Comparison of ENCODE assay signal across 20 cellular contexts in the genomic region with DNA sequence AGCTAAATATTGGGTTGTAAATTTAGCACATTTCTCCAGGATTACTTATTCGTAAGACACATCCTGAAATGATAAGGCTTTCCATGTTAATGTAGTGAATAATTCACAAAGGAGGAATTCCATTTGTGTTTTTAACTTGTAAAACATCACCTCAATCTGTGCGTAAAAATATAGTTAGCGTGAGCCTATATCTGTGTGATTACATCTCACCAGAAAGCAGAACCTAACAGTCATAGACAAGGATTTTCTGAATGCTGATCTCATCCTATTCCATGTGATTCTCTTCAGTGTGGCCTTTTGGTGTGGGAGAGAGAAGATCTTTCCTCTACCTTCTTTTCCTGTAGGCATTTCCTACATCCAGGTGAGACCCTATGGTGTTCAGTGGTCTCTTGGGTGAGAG.
DNase-seq lines count a peak whose midpoint lies in the region; ATAC-seq, FAIRE-seq and TF ChIP-seq lines count a peak whose summit lies in the region.
"Had no signal": no experiment of that assay in that cellular context is flagged by ENCODE, and none has a peak within 500 bp of the region (broad histone marks: within the 10 kb centered on the region; RNA-seq: fewer than 3 reads in every experiment).

No MANE protein-coding gene starts in this region.

- peaks cover 24% of the 10 kb centered on the region for H3K4me1 ChIP-seq in smooth muscle cell (ENCODE audit: low read depth)

- H3K27me3 ChIP-seq in AG04450 (ENCODE audit: control insufficient read depth, insufficient read depth, low read length) (no peaks in the 10 kb centered on the region), SU-DHL-6 (ENCODE audit: low read length) (no peaks in the 10 kb centered on the region), smooth muscle cell (ENCODE audit: low read depth) (no peaks in the 10 kb centered on the region)

- peaks cover 14% of the 10 kb centered on the region for H3K36me3 ChIP-seq in SU-DHL-6 (ENCODE audit: low read length)
- H3K36me3 ChIP-seq in smooth muscle cell (ENCODE audit: low read depth): no peaks in the 10 kb centered on the region

- H4K20me1 ChIP-seq in SU-DHL-6 (ENCODE audit: low read depth, low read length) (no peaks in the 10 kb centered on the region), smooth muscle cell (ENCODE audit: low read depth) (no peaks in the 10 kb centered on the region)

- H3K9ac ChIP-seq in SU-DHL-6 (ENCODE audit: low read length) (no peak overlapping the region), smooth muscle cell (ENCODE audit: low read depth) (peak overlapping the region; percentile 62)

- WGBS in smooth muscle cell (ENCODE audit: low lambda C conversion rate): 32% methylated on average over 3 of the region's 3 CpGs

- H3K27ac ChIP-seq in AG04450 (ENCODE audit: low read depth, low read length) (peak overlapping the region; percentile 75), SU-DHL-6 (ENCODE audit: low read depth, low read length) (peak overlapping the region; percentile 69), smooth muscle cell (ENCODE audit: low read depth) (peak overlapping the region; percentile 96)

- H3K9me3 ChIP-seq in AG04450 (ENCODE audit: control insufficient read depth, insufficient read depth, low read length) (no peaks in the 10 kb centered on the region; the same call in 1 of the 2 replicates), SU-DHL-6 (ENCODE audit: insufficient read depth, low read length) (no peaks in the 10 kb centered on the region), smooth muscle cell (replicated peaks; ENCODE audit: low read depth) (no peaks in the 10 kb centered on the region)

- no peak for ATAC-seq in GM21423 (IDR thresholded peaks at IDR 0.05; ENCODE audit: unreplicated experiment)
- ATAC-seq: HCT116 had no signal

- DNase-seq in AG04450 (ENCODE audit: low read depth, low spot score): no peak
- peak; percentile 62 for DNase-seq in fibroblast of the aortic adventitia (ENCODE audit: low read depth)
- DNase-seq in smooth muscle cell (lab: John Stamatoyannopoulos, UW; ENCODE audit: unreplicated experiment): no peak
- DNase-seq in GM12891 (ENCODE audit: insufficient read length, low spot score): no peak
- no peak for DNase-seq in NCI-H82 treated with DMSO at 0.1 percent for 48 hours (lab: John Stamatoyannopoulos, UW; ENCODE audit: unreplicated experiment)
- DNase-seq in NCI-H1105 treated with DMSO at 0.1 percent for 48 hours (lab: John Stamatoyannopoulos, UW): no peak
- DNase-seq: CD8-positive, alpha-beta memory T cell; DND-41; GDM1; KBM-7; NCI-H1092 treated with DMSO at 0.1 percent for 48 hours; NCI-H1694 treated with DMSO at 0.1 percent for 48 hours; NCI-H2171; NCI-H774; SHP77 had no signal

- no peak for FAIRE-seq in GM12891 (lab: Jason Lieb, UNC)
- FAIRE-seq: GM19239, RCC 7860 had no signal

- peaks cover 3% of the 10 kb centered on the region; the same call in 1 of the 2 replicates for H3K79me2 ChIP-seq in SU-DHL-6 (ENCODE audit: insufficient read depth, low read length)
- H3K79me2 ChIP-seq in smooth muscle cell (ENCODE audit: low read depth): no peaks in the 10 kb centered on the region

- H3K4me3 ChIP-seq in AG04450 (ENCODE audit: low read depth, low read length) (no peak overlapping the region), SU-DHL-6 (ENCODE audit: insufficient read depth, low read length, poor library complexity, severe bottlenecking) (no peak overlapping the region), fibroblast of the aortic adventitia (ENCODE audit: low read depth, low read length) (no peak overlapping the region), smooth muscle cell (no peak overlapping the region)

- CTCF ChIA-PET in AG04450 (lab: Charles Lee): no interaction called here

- TF ChIP-seq CTCF in AG04450 (IDR thresholded peaks at IDR 0.05; ENCODE audit: low read depth, low read length): no peak
- TF ChIP-seq CTCF in SU-DHL-6 (IDR thresholded peaks at IDR 0.05; ENCODE audit: insufficient read depth, low read length, poor library complexity, severe bottlenecking): no peak
- TF ChIP-seq CTCF in fibroblast of the aortic adventitia (IDR thresholded peaks at IDR 0.05; ENCODE audit: insufficient read depth, low read length): no peak
- no peak for TF ChIP-seq CTCF in smooth muscle cell (IDR thresholded peaks at IDR 0.05; ENCODE audit: borderline replicate concordance, insufficient read depth, poor library complexity, severe bottlenecking)

- H2AFZ ChIP-seq in SU-DHL-6 (ENCODE audit: low read depth, low read length, severe bottlenecking) (no peak overlapping the region), smooth muscle cell (ENCODE audit: low read depth) (no peak overlapping the region)

- H3K4me2 ChIP-seq in SU-DHL-6 (ENCODE audit: low read depth, low read length, poor library complexity, severe bottlenecking) (no peak overlapping the region), smooth muscle cell (peak overlapping the region; percentile 77)

- POLR2A ChIA-PET in AG04450 (lab: Yijun Ruan, JAX): no interaction called here

- H3K9me2 ChIP-seq in SU-DHL-6 (replicated peaks; ENCODE audit: insufficient read depth, low read length): no peaks in the 10 kb centered on the region

- peaks cover 12% of the 10 kb centered on the region; the same call in 1 of the 2 replicates for H3F3A ChIP-seq in SU-DHL-6 (ENCODE audit: insufficient read depth)
- H3F3A ChIP-seq in smooth muscle cell (ENCODE audit: low read depth): peaks cover 27% of the 10 kb centered on the region

- TF ChIP-seq POLR2A in GM12891 (IDR thresholded peaks at IDR 0.05; ENCODE audit: low read depth, low read length): no peak

TF ChIP-seq in GM12891, 5 proteins besides CTCF, POLR2A, EP300 and RAD21:
- TF ChIP-seq TAF1 (IDR thresholded peaks at IDR 0.05; ENCODE audit: low read depth, low read length) (no peak), SPI1 (IDR thresholded peaks at IDR 0.05; ENCODE audit: low read depth, low read length) (no peak), POLR2AphosphoS5 (IDR thresholded peaks at IDR 0.05; ENCODE audit: low read depth, low read length) (no peak), POU2F2 (IDR thresholded peaks at IDR 0.05; ENCODE audit: low read depth, low read length) (no peak), PAX5 (IDR thresholded peaks at IDR 0.05; ENCODE audit: insufficient read depth, low read length, severe bottlenecking) (no peak)
